23 cellular contexts compared by ENCODE assay signal in the genomic region with DNA sequence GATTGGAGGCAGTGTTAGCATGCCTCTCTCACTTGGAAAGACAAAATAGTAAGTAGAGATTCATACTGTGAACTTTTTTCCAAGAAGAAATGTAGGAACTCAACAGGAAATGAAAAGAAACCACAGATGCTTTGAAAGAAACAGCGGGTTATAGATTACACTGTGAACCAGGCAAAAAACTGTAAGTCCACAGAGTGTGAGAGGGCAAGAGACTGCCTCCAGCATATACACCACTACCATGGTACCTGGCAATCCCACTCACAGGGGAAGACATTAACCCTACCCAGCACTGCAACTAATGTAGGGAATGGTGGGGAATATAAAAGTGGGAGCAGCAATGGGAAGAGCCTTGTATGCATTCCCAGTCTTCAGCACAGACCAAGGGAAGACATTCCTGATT.
DNase-seq lines count a peak whose midpoint lies in the region; ATAC-seq and TF ChIP-seq lines count a peak whose summit lies in the region.
"Had no signal": no experiment of that assay in that cellular context is flagged by ENCODE, and none has a peak within 500 bp of the region (broad histone marks: within the 10 kb centered on the region; RNA-seq: fewer than 3 reads in every experiment).

No MANE protein-coding gene starts in this region.

- H3K9me3 Mint-ChIP-seq in Calu3 (ENCODE audit: low read depth, unreplicated experiment), result peaks cover under 1% of the 10 kb centered on the region

- no peaks in the 10 kb centered on the region for H3K9me3 ChIP-seq in upper lobe of left lung
- H3K9me3 ChIP-seq: HAP-1 had no signal

- no TSS peak for BruUV-seq in Calu3 (replicated peaks; lab: Mats Ljungman, UMichigan)

- H3K36me3 ChIP-seq in upper lobe of left lung, result no peaks in the 10 kb centered on the region
- H3K36me3 ChIP-seq: HAP-1, MG63 had no signal

- ATAC-seq in upper lobe of left lung (ENCODE audit: low FRiP score in 2 of 2) (no peak), HG03135 (IDR thresholded peaks at IDR 0.05; ENCODE audit: unreplicated experiment) (no peak)
- ATAC-seq: GM23338, Panc1 had no signal

- H3K27ac ChIP-seq in upper lobe of left lung, result peak overlapping the region in 3 of 4 donors; percentile 16 to 51 (median 46)

- no peak overlapping the region for H3K4me3 Mint-ChIP-seq in Calu3 (ENCODE audit: low read depth, unreplicated experiment)
- H3K4me3 Mint-ChIP-seq: GM23338, IgD-negative memory B cell had no signal

- peaks cover 5% of the 10 kb centered on the region for H3K36me3 Mint-ChIP-seq in Calu3 (ENCODE audit: insufficient read depth, unreplicated experiment)

- CTCF ChIA-PET in Calu3 (lab: Charles Lee), result no interaction called here

- H3K4me1 Mint-ChIP-seq in Calu3 (ENCODE audit: low read depth, unreplicated experiment), result peaks cover 20% of the 10 kb centered on the region
- H3K4me1 Mint-ChIP-seq: GM23338, IgD-negative memory B cell had no signal

- WGBS in upper lobe of left lung, 2 donors, result 87 to 91% methylated on average over 1 of the region's 1 CpG

- DNase-seq in Calu3 (no peak), M059J (ENCODE audit: low read depth) (peak; percentile 3), iris pigment epithelial cell (ENCODE audit: low read depth) (peak; percentile 36), upper lobe of left lung (no peak), NCI-H446 treated with DMSO at 0.1 percent for 48 hours (lab: John Stamatoyannopoulos, UW) (no peak)
- no peak for DNase-seq in stimulated activated CD4-positive, alpha-beta T cell treated with anti-CD3 and anti-CD28 coated beads, Interleukin-1b, Interleukin-23, amount 100 ng/mL, for 48 hours
- DNase-seq: AML-193; DMS79; Karpas-422; MG63; NCI-H1417; NCI-H187; NCI-H446; NCI-H526 treated with DMSO at 0.1 percent for 48 hours; NK-92 treated with Interleukin-12 subunit alpha and Interleukin-12 subunit beta, amount 100 ng/mL, for 24 hours; SIG-M5; SK-N-SH had no signal

- H3K4me1 ChIP-seq in upper lobe of left lung, result no peaks in the 10 kb centered on the region
- H3K4me1 ChIP-seq: HAP-1 had no signal

- TF ChIP-seq POLR2A in upper lobe of left lung (IDR thresholded peaks at IDR 0.05), result no peak

- H3K27ac Mint-ChIP-seq in Calu3 (ENCODE audit: unreplicated experiment), result peak overlapping the region; percentile 38
- H3K27ac Mint-ChIP-seq: GM23338 had no signal

- no peak overlapping the region for H3K4me3 ChIP-seq in upper lobe of left lung
- H3K4me3 ChIP-seq: GM12878, GM23338, HAP-1, MG63 had no signal

- no peaks in the 10 kb centered on the region for H3K27me3 Mint-ChIP-seq in Calu3 (ENCODE audit: unreplicated experiment)
- H3K27me3 Mint-ChIP-seq: IgD-negative memory B cell had no signal

- no peaks in the 10 kb centered on the region for H3K27me3 ChIP-seq in upper lobe of left lung
- H3K27me3 ChIP-seq: MG63 had no signal

- TF ChIP-seq CTCF in Calu3 (IDR thresholded peaks at IDR 0.05; ENCODE audit: unreplicated experiment) (no peak), upper lobe of left lung (IDR thresholded peaks at IDR 0.05) (no peak)

- intact Hi-C loops in Calu3 (cut with micrococcal nuclease; ENCODE audit: unreplicated experiment), result loop anchor here (5.0 kb wide), 1 partner anchor 85 kb away; no protein-coding TSS in a partner anchor

- no peak for TF ChIP-seq EP300 in upper lobe of left lung (IDR thresholded peaks at IDR 0.05)

Comparison
In these comparisons a context has a peak if more than half of its experiments do, and no peak if none do; other contexts are left out.
1. DNase-seq: peak in M059J (single experiment) and iris pigment epithelial cell (single experiment); none in Calu3 (single experiment), upper lobe of left lung (0 of 2), NCI-H446 treated with DMSO at 0.1 percent for 48 hours (single experiment) and stimulated activated CD4-positive, alpha-beta T cell treated with anti-CD3 and anti-CD28 coated beads, Interleukin-1b, Interleukin-23, amount 100 ng/mL, for 48 hours (single experiment).